In the genomic region with DNA sequence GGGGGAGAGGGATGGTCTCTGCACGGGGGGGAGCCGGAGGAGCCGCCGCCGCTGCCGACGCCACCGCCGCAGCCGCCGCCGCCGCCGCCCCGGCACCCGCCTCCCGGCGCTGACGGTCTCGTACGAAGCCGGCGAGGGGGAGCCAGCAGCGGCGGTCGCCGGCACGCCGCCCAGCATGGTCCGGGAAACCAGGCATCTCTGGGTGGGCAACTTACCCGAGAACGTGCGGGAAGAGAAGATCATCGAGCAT, we compare ENCODE assay signal across 8 cellular contexts. TPM values are rescaled to one million over a fixed set of nuclear protein-coding genes. Genes with fewer than 3 reads are reported as not detected.
DNase-seq lines count a peak whose midpoint lies in the region; ATAC-seq and TF ChIP-seq lines count a peak whose summit lies in the region.

No MANE protein-coding gene starts in this region.

- peak overlapping the region; percentile 87 for H2BK120ac ChIP-seq in mesenchymal stem cell (ENCODE audit: low read depth, low read length)

- TF ChIP-seq CTCF in astrocyte of the spinal cord (IDR thresholded peaks at IDR 0.05; ENCODE audit: low read depth, low read length) (no peak), upper lobe of right lung (IDR thresholded peaks at IDR 0.05) (no peak)

- peak overlapping the region in 1 of 2 experiments; percentile 35 for H3K14ac ChIP-seq in mesenchymal stem cell (ENCODE audit: low read length in 2 of 2)

- H3K23ac ChIP-seq in mesenchymal stem cell (ENCODE audit: low read length in 2 of 2) = peak overlapping the region in 1 of 2 experiments; percentile 90

- no peak for DNase-seq in activated naive CD4-positive, alpha-beta T cell (lab: John Stamatoyannopoulos, UW)
- DNase-seq in astrocyte of the spinal cord (ENCODE audit: low read depth, low spot score) (no peak), mesenchymal stem cell (no peak), upper lobe of right lung (no peak), HuH-7 (ENCODE audit: low spot score) (no peak), HCEC 1CT (no peak)
- DNase-seq in activated CD4-positive, CD25-positive, alpha-beta regulatory T cell treated with anti-CD3 and anti-CD28 coated beads, Interleukin-2, amount 50 U/mL, for 72 hours = no peak

- no peaks in the 10 kb centered on the region for H3K9me3 Mint-ChIP-seq in activated naive CD4-positive, alpha-beta T cell treated with anti-CD3 and anti-CD28 coated beads, Interleukin-2, amount 50 U/mL, for 24 hours

- H3K4me1 ChIP-seq in mesenchymal stem cell (ENCODE audit: control insufficient read depth, insufficient read depth, low read depth, low read length) (peaks cover 5% of the 10 kb centered on the region), upper lobe of right lung (peaks cover 34% of the 10 kb centered on the region)

- H2AK5ac ChIP-seq in mesenchymal stem cell (ENCODE audit: low read length, severe bottlenecking) = no peak overlapping the region

- no peaks in the 10 kb centered on the region for H3K27me3 ChIP-seq in mesenchymal stem cell (ENCODE audit: control insufficient read depth in 1 of 2, insufficient read depth in 1 of 2, low read length in 2 of 2)
- no peaks in the 10 kb centered on the region for H3K27me3 ChIP-seq in upper lobe of right lung

- peak overlapping the region; percentile 91 for H3K4me3 Mint-ChIP-seq in activated naive CD4-positive, alpha-beta T cell treated with anti-CD3 and anti-CD28 coated beads, Interleukin-2, amount 50 U/mL, for 24 hours

- in situ Hi-C loops in astrocyte of the spinal cord (cut with HindIII; ENCODE audit: low sequenced_read_pairs) = no loop called here

- peak overlapping the region; percentile 94 to 96 for H3K18ac ChIP-seq in mesenchymal stem cell (ENCODE audit: low read depth in 1 of 2, low read length in 2 of 2)

- no peaks in the 10 kb centered on the region for H3K36me3 Mint-ChIP-seq in activated naive CD4-positive, alpha-beta T cell treated with anti-CD3 and anti-CD28 coated beads, Interleukin-2, amount 50 U/mL, for 24 hours

- H3K4ac ChIP-seq in mesenchymal stem cell (ENCODE audit: low read depth in 1 of 2, low read length in 2 of 2) = peak overlapping the region; percentile 96 to 99

- H2BK12ac ChIP-seq in mesenchymal stem cell (ENCODE audit: low read length in 2 of 2) = peak overlapping the region in 1 of 2 experiments; percentile 15

- H3K36me3 ChIP-seq in mesenchymal stem cell (ENCODE audit: control insufficient read depth in 1 of 2, insufficient read depth in 2 of 2, low read depth in 1 of 2, low read length in 2 of 2) = no peaks in the 10 kb centered on the region
- no peaks in the 10 kb centered on the region for H3K36me3 ChIP-seq in upper lobe of right lung

- no peaks in the 10 kb centered on the region for H3K9me3 ChIP-seq in mesenchymal stem cell (ENCODE audit: control insufficient read depth, low read length)
- H3K9me3 ChIP-seq in upper lobe of right lung = no peaks in the 10 kb centered on the region

- H3K4me2 ChIP-seq in mesenchymal stem cell (ENCODE audit: low read length, poor library complexity, severe bottlenecking) = peak overlapping the region; percentile 69

- H3K9ac ChIP-seq in mesenchymal stem cell (ENCODE audit: low read length) = peak overlapping the region; percentile 94

- intact Hi-C loops in upper lobe of right lung (cut with DNase I) = no loop called here

- no CpG with 5 or more reads among the region's 34 CpGs for WGBS in mesenchymal stem cell

- no peaks in the 10 kb centered on the region for H3K27me3 Mint-ChIP-seq in activated naive CD4-positive, alpha-beta T cell treated with anti-CD3 and anti-CD28 coated beads, Interleukin-2, amount 50 U/mL, for 24 hours

- H3K27ac ChIP-seq in mesenchymal stem cell (ENCODE audit: low read length, poor library complexity, severe bottlenecking) (no peak overlapping the region), upper lobe of right lung (peak overlapping the region; percentile 94)

- H3K4me1 Mint-ChIP-seq in activated naive CD4-positive, alpha-beta T cell treated with anti-CD3 and anti-CD28 coated beads, Interleukin-2, amount 50 U/mL, for 24 hours = peaks cover 50% of the 10 kb centered on the region

- H2BK5ac ChIP-seq in mesenchymal stem cell (ENCODE audit: low read depth, low read length, poor library complexity, severe bottlenecking) = peak overlapping the region; percentile 26

- H4K8ac ChIP-seq in mesenchymal stem cell (ENCODE audit: low read length) = peak overlapping the region; percentile 83

- peak overlapping the region; percentile 54 for H4K91ac ChIP-seq in mesenchymal stem cell (ENCODE audit: low read length)

- ATAC-seq in upper lobe of right lung = no peak

- peaks cover 4% of the 10 kb centered on the region for H3K79me1 ChIP-seq in mesenchymal stem cell (replicated peaks; ENCODE audit: low read length, poor library complexity, severe bottlenecking)

- peak overlapping the region; percentile 85 for H3K27ac Mint-ChIP-seq in activated naive CD4-positive, alpha-beta T cell treated with anti-CD3 and anti-CD28 coated beads, Interleukin-2, amount 50 U/mL, for 24 hours

- peak overlapping the region; percentile 85 for H2AFZ ChIP-seq in mesenchymal stem cell (ENCODE audit: low read depth, low read length)

- H3K4me3 ChIP-seq in astrocyte of the spinal cord (ENCODE audit: low read depth, low read length) = peak overlapping the region; percentile 96
- H3K4me3 ChIP-seq in mesenchymal stem cell (ENCODE audit: insufficient read depth in 1 of 2, low read depth in 1 of 2, low read length in 2 of 2) = peak overlapping the region; percentile 86 to 97
- H3K4me3 ChIP-seq in upper lobe of right lung = peak overlapping the region; percentile 92

- H2BK15ac ChIP-seq in mesenchymal stem cell (ENCODE audit: low read depth, poor library complexity, severe bottlenecking) = peak overlapping the region; percentile 46

RNA-seq across cellular contexts. Expression of a gene that starts 0.3 kb away (rescaled TPM):
- polyA plus RNA-seq in mesenchymal stem cell (2013, experiment 1 of 2) = 14.6 TPM
- polyA plus RNA-seq in mesenchymal stem cell (2013, experiment 2 of 2) = 12.1 TPM
- 53.1 TPM for total RNA-seq in upper lobe of right lung

RNA-seq across cellular contexts. Expression of a gene that starts 40.4 kb away (rescaled TPM):
- 1.9 TPM for polyA plus RNA-seq in mesenchymal stem cell (2013, experiment 1 of 2)
- 2.1 TPM for polyA plus RNA-seq in mesenchymal stem cell (2013, experiment 2 of 2)
- total RNA-seq in upper lobe of right lung = 0.93 TPM
